8 cellular contexts compared by ENCODE assay signal in genomic region chr3:23203651-23204111, GRCh38. TPM values are rescaled to one million over a fixed set of nuclear protein-coding genes. Genes with fewer than 3 reads are reported as not detected.
DNase-seq lines count a peak whose midpoint lies in the region; ATAC-seq and TF ChIP-seq lines count a peak whose summit lies in the region.

No MANE protein-coding gene starts in this region.

- H3K4me2 ChIP-seq in PC-3 (ENCODE audit: low read length): peak overlapping the region; percentile 90

- H3K9me3 ChIP-seq in PC-3 (ENCODE audit: low read length): no peaks in the 10 kb centered on the region

- H3K36me3 ChIP-seq in PC-3 (ENCODE audit: low read depth, low read length): peaks cover 2% of the 10 kb centered on the region

- H3K79me2 ChIP-seq in PC-3 (ENCODE audit: low read length): peaks cover 53% of the 10 kb centered on the region

- peaks cover 26% of the 10 kb centered on the region for H4K20me1 ChIP-seq in PC-3 (ENCODE audit: low read length)

- POLR2A ChIA-PET in PC-3 (lab: Charles Lee; ENCODE audit: unreplicated experiment): no interaction called here

- H2AFZ ChIP-seq in PC-3 (ENCODE audit: low read length): peak overlapping the region; percentile 82

- no peaks in the 10 kb centered on the region for H3K9me2 ChIP-seq in PC-3 (replicated peaks; ENCODE audit: low read length)

- peaks cover 12% of the 10 kb centered on the region for H3K4me1 ChIP-seq in PC-3 (ENCODE audit: insufficient read depth, low read length)

- no peaks in the 10 kb centered on the region for H3K27me3 ChIP-seq in PC-3 (ENCODE audit: low read length)

- DNase-seq in GM12865 (ENCODE audit: low read depth) (peak; percentile 39), PC-3 (peak; percentile 29), caudate nucleus (lab: John Stamatoyannopoulos, UW) (peak in 31 of 61 donors; percentile 6 to 71 (median 49)), kidney tubule cell (ENCODE audit: low spot score) (peak; percentile 22), NCI-H2171 (lab: John Stamatoyannopoulos, UW) (no peak)
- peak; percentile 29 for DNase-seq in stimulated activated CD4-positive, alpha-beta T cell treated with anti-CD3 and anti-CD28 coated beads, Interleukin-15, amount 100 ng/mL, for 24 hours

- H3K27ac ChIP-seq in PC-3 (ENCODE audit: low read length) (no peak overlapping the region), caudate nucleus (ENCODE audit: low read depth, low read length) (peak overlapping the region; percentile 69)

- no peaks in the 10 kb centered on the region for H3F3A ChIP-seq in PC-3 (ENCODE audit: low read length, unreplicated experiment)

- TF ChIP-seq CTCF in GM12865 (IDR thresholded peaks at IDR 0.05; ENCODE audit: insufficient read depth, low read depth, low read length, missing control alignments) (no peak), PC-3 (conservative IDR thresholded peaks at IDR 0.05; ENCODE audit: low read depth, low read length) (no peak)

- ATAC-seq in HG02642 (IDR thresholded peaks at IDR 0.05; ENCODE audit: poor library complexity, unreplicated experiment): peak; percentile 14
- ATAC-seq in PC-3: peak; percentile 23
- ATAC-seq in HG03045 (IDR thresholded peaks at IDR 0.05; ENCODE audit: unreplicated experiment): no peak

- intact Hi-C loops in PC-3 (cut with micrococcal nuclease): loop anchor here (5.0 kb wide), 4 partner anchors 106 to 604 kb away; partner anchors contain the start of gene UBE2E1

- H3K4me3 ChIP-seq in GM12865 (ENCODE audit: low read depth, low read length): peak overlapping the region; percentile 98
- H3K4me3 ChIP-seq in PC-3 (ENCODE audit: low read length): peak overlapping the region; percentile 100

- peak overlapping the region; percentile 88 for H3K9ac ChIP-seq in PC-3 (ENCODE audit: low read length)

- CTCF ChIA-PET in PC-3 (lab: Charles Lee): interaction anchor here (0.6 kb wide), 1 partner anchor 241 kb away, joined by 3 read pairs; no protein-coding TSS in a partner anchor

- no TSS peak for BruUV-seq in PC-3 (replicated peaks; lab: Mats Ljungman, UMichigan)

RNA-seq across cellular contexts. Expression of gene UBE2E2, which starts 0.6 kb away (rescaled TPM):
- total RNA-seq in PC-3 (2014; rRNA removed): 25.6 and 30.9 TPM in 2 replicates
